ENCODE assay signal across 8 cellular contexts in genomic region chr16:31451681-31452351, GRCh38. TPM values are rescaled to one million over a fixed set of nuclear protein-coding genes. Genes with fewer than 3 reads are reported as not detected.
DNase-seq lines count a peak whose midpoint lies in the region; ATAC-seq and TF ChIP-seq lines count a peak whose summit lies in the region.

No MANE protein-coding gene starts in this region.

- no peaks in the 10 kb centered on the region for H3K36me3 ChIP-seq in hepatocyte (replicated peaks; ENCODE audit: insufficient read depth, low read depth)
- H3K36me3 ChIP-seq in smooth muscle cell (ENCODE audit: low read depth), result no peaks in the 10 kb centered on the region

- H3K9me2 ChIP-seq in hepatocyte (replicated peaks; ENCODE audit: insufficient read depth), result no peaks in the 10 kb centered on the region

- H3K9ac ChIP-seq in smooth muscle cell (ENCODE audit: low read depth), result no peak overlapping the region

- H3K27me3 ChIP-seq in hepatocyte (no peaks in the 10 kb centered on the region), smooth muscle cell (ENCODE audit: low read depth) (no peaks in the 10 kb centered on the region)

- H3K4me2 ChIP-seq in hepatocyte, result no peak overlapping the region
- H3K4me2 ChIP-seq in smooth muscle cell, result peak overlapping the region; percentile 75

- ATAC-seq in GM18498 (IDR thresholded peaks at IDR 0.05; ENCODE audit: unreplicated experiment) (no peak), GM19467 (IDR thresholded peaks at IDR 0.05; ENCODE audit: unreplicated experiment) (no peak)

- H2AFZ ChIP-seq in hepatocyte, result no peak overlapping the region
- no peak overlapping the region for H2AFZ ChIP-seq in smooth muscle cell (ENCODE audit: low read depth)

- DNase-seq in Ammon's horn (ENCODE audit: low spot score), result peak; percentile 66
- peak; percentile 69 for DNase-seq in NCI-H2196 (lab: John Stamatoyannopoulos, UW; ENCODE audit: unreplicated experiment)
- DNase-seq in amniotic epithelial cell (ENCODE audit: low read depth), result peak; percentile 84
- DNase-seq in hepatocyte (ENCODE audit: low spot score), result peak; percentile 89
- no peak for DNase-seq in smooth muscle cell (lab: John Stamatoyannopoulos, UW; ENCODE audit: unreplicated experiment)

- H3K27ac ChIP-seq in hepatocyte (peak overlapping the region; percentile 35), smooth muscle cell (ENCODE audit: low read depth) (peak overlapping the region; percentile 90)

- in situ Hi-C loops in GM18951 (cut with MboI; ENCODE audit: low sequenced_read_pairs, unreplicated experiment), result loop anchor here (25.0 kb wide), 1 partner anchor 410 kb away; the partner anchor contains the start of gene ZNF267

- H3K9me3 ChIP-seq in hepatocyte (ENCODE audit: low read depth) (no peaks in the 10 kb centered on the region), smooth muscle cell (replicated peaks; ENCODE audit: low read depth) (no peaks in the 10 kb centered on the region)

- H3F3A ChIP-seq in smooth muscle cell (ENCODE audit: low read depth), result peaks cover 15% of the 10 kb centered on the region

- peak; percentile 14 for TF ChIP-seq POLR2A in GM18951 (IDR thresholded peaks at IDR 0.05; ENCODE audit: extremely low read depth, insufficient read depth, insufficient read length)

- 38% methylated on average over 11 of the region's 11 CpGs for WGBS in hepatocyte (ENCODE audit: low lambda C conversion rate, missing lambda C conversion rate)
- 43% methylated on average over 11 of the region's 11 CpGs for WGBS in smooth muscle cell (ENCODE audit: low lambda C conversion rate)

- TF ChIP-seq CTCF in hepatocyte (IDR thresholded peaks at IDR 0.05; ENCODE audit: poor library complexity) (peak; percentile 53), smooth muscle cell (IDR thresholded peaks at IDR 0.05; ENCODE audit: borderline replicate concordance, insufficient read depth, poor library complexity, severe bottlenecking) (peak; percentile 46)

- H4K20me1 ChIP-seq in hepatocyte (ENCODE audit: insufficient read depth, poor library complexity, severe bottlenecking) (peaks cover 4% of the 10 kb centered on the region), smooth muscle cell (ENCODE audit: low read depth) (peaks cover 17% of the 10 kb centered on the region)

- H3K4me1 ChIP-seq in hepatocyte (ENCODE audit: insufficient read depth) (peaks cover 25% of the 10 kb centered on the region), smooth muscle cell (ENCODE audit: low read depth) (peaks cover 32% of the 10 kb centered on the region)

- H3K4me3 ChIP-seq in hepatocyte (no peak overlapping the region), smooth muscle cell (no peak overlapping the region)

- peaks cover 16% of the 10 kb centered on the region for H3K79me2 ChIP-seq in hepatocyte
- H3K79me2 ChIP-seq in smooth muscle cell (ENCODE audit: low read depth), result peaks cover 11% of the 10 kb centered on the region

RNA-seq across cellular contexts. Expression of gene ARMC5, which starts 7.5 kb away (rescaled TPM):
- 11.4 and 12.2 TPM in 2 replicates for total RNA-seq in hepatocyte
- 19.4 and 19.6 TPM in 2 replicates for polyA plus RNA-seq in hepatocyte
- 5.8 and 7.0 TPM in 2 replicates for total RNA-seq in smooth muscle cell
- polyA plus RNA-seq in smooth muscle cell, result 19.6 and 24.6 TPM in 2 replicates

RNA-seq across cellular contexts. Expression of gene ZNF843, which starts 9.2 kb away (rescaled TPM):
- total RNA-seq in hepatocyte (1.2 and 1.7 TPM in 2 replicates), smooth muscle cell (1.6 and 2.2 TPM in 2 replicates)
- polyA plus RNA-seq in hepatocyte (0.54 and 0.64 TPM in 2 replicates), smooth muscle cell (1.7 and 2.3 TPM in 2 replicates)

RNA-seq across cellular contexts. Expression of gene TGFB1I1, which starts 20.1 kb away (rescaled TPM):
- total RNA-seq in hepatocyte, result 14.5 and 15.7 TPM in 2 replicates
- polyA plus RNA-seq in hepatocyte, result 34.8 and 35.4 TPM in 2 replicates
- total RNA-seq in smooth muscle cell, result 67.2 and 73.0 TPM in 2 replicates
- polyA plus RNA-seq in smooth muscle cell, result 203 and 213 TPM in 2 replicates

RNA-seq across cellular contexts. Expression of gene COX6A2, which starts 23.7 kb away (rescaled TPM):
- total RNA-seq in hepatocyte (not detected in 2 replicates), smooth muscle cell (not detected in 2 replicates)
- polyA plus RNA-seq in hepatocyte (1.7 TPM in 1 of 2 replicates, not detected in the other), smooth muscle cell (not detected in 2 replicates)

RNA-seq across cellular contexts. Expression of gene SLC5A2, which starts 31.1 kb away (rescaled TPM):
- 2.3 and 2.5 TPM in 2 replicates for total RNA-seq in hepatocyte
- polyA plus RNA-seq in hepatocyte, result 7.5 and 12.7 TPM in 2 replicates
- 0.40 TPM in 1 of 2 replicates, not detected in the other for total RNA-seq in smooth muscle cell
- polyA plus RNA-seq in smooth muscle cell, result 5.1 and 10.6 TPM in 2 replicates
